10 cellular contexts compared by ENCODE assay signal in the genomic region with DNA sequence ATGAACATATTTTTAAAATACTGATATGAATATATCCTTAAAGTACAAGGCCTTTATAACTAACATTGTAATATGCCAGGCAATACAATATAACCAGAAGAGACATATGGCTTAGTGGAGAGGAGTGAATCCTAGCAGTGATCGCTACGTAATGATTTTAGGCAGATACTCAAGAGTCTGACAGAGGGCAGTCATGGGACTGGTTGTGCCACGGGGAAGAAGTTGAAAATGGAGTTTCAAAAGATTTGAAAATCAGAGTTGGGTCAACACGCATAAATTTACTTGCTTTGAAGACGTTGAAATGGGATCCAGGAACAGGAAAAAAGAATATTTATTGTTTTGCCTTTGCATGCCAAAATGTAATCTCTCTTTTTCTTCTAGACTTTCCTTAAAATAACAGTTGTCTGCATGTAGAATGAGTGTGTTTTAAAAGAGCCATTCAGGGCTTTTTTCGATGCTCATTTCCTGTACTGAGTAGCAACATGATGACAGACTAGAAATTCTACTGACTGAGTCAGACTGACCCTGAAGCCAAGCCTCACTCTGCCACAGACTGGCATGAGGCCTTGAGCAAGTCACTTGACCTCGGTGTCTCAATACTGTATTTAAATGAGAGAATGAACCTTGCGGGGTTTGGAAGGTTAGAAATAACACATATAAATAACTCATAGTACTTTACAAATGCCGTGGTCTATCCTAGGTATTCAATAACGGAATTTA. TPM values are rescaled to one million over a fixed set of nuclear protein-coding genes. Genes with fewer than 3 reads are reported as not detected.
DNase-seq lines count a peak whose midpoint lies in the region; ATAC-seq, FAIRE-seq and TF ChIP-seq lines count a peak whose summit lies in the region.
"Had no signal": no experiment of that assay in that cellular context is flagged by ENCODE, and none has a peak within 500 bp of the region (broad histone marks: within the 10 kb centered on the region; RNA-seq: fewer than 3 reads in every experiment).

No MANE protein-coding gene starts in this region.

- no peaks in the 10 kb centered on the region for H3K36me3 Mint-ChIP-seq in nephron progenitor cell (ENCODE audit: low read depth)

- no peaks in the 10 kb centered on the region for H3K9me3 Mint-ChIP-seq in nephron progenitor cell

- H3K4me3 ChIP-seq in cardiac fibroblast (replicated peaks in 1 of 2; ENCODE audit: low read depth in 2 of 2, low read length in 2 of 2), result no peak overlapping the region

- no peak for ATAC-seq in HG02870 (IDR thresholded peaks at IDR 0.05; ENCODE audit: unreplicated experiment)

- H3K27ac Mint-ChIP-seq in nephron progenitor cell, result peak overlapping the region; percentile 77

- DNase-seq in Caki2 (ENCODE audit: low read depth) (peak; percentile 66), M059J (ENCODE audit: low read depth) (peak; percentile 89), cardiac fibroblast (ENCODE audit: low read depth in 2 of 2) (peak; percentile 90), nephron progenitor cell (no peak), midbrain (lab: John Stamatoyannopoulos, UW) (no peak), nucleus accumbens (lab: John Stamatoyannopoulos, UW) (no peak), GM12892 (ENCODE audit: insufficient read length) (no peak)
- DNase-seq: NCI-H69 had no signal

- peaks cover 31% of the 10 kb centered on the region for H3K4me1 Mint-ChIP-seq in nephron progenitor cell

- H3K4me3 Mint-ChIP-seq in nephron progenitor cell, result no peak overlapping the region

- no peak for FAIRE-seq in GM12892 (lab: Jason Lieb, UNC)
- FAIRE-seq: islet of Langerhans had no signal

- TF ChIP-seq POLR2A in GM12892 (IDR thresholded peaks at IDR 0.05; ENCODE audit: low read depth, low read length), result no peak

- peaks cover 7% of the 10 kb centered on the region for H3K27me3 Mint-ChIP-seq in nephron progenitor cell (ENCODE audit: low read depth, poor library complexity)

- TF ChIP-seq CTCF in cardiac fibroblast (IDR thresholded peaks at IDR 0.05; ENCODE audit: low read depth, low read length) (no peak), nephron progenitor cell (IDR thresholded peaks at IDR 0.05) (no peak)

- in situ Hi-C loops in Caki2 (cut with HindIII; ENCODE audit: low pct_unique_long_range_greater_than_20kb, low sequenced_read_pairs), result no loop called here

RNA-seq across cellular contexts. Expression of gene SMS, which starts 8.1 kb away (rescaled TPM):
- total RNA-seq in Caki2 (2014; rRNA removed; shearing (Covaris generic); ENCODE audit: low replicate concordance), result 486 and 552 TPM in 2 replicates
- 228 and 301 TPM in 2 replicates for total RNA-seq in M059J (2014; rRNA removed; shearing (Covaris generic))
- 104 TPM for polyA plus RNA-seq in GM12892 (2012; ENCODE audit: missing spikeins)

Comparison
In these comparisons a context has a peak if more than half of its experiments do, and no peak if none do; other contexts are left out.
1. DNase-seq: peak in Caki2 (single experiment), M059J (single experiment) and cardiac fibroblast (2 of 2); none in nephron progenitor cell (single experiment), midbrain (single experiment), nucleus accumbens (0 of 56) and GM12892 (single experiment).